In the genomic region with DNA sequence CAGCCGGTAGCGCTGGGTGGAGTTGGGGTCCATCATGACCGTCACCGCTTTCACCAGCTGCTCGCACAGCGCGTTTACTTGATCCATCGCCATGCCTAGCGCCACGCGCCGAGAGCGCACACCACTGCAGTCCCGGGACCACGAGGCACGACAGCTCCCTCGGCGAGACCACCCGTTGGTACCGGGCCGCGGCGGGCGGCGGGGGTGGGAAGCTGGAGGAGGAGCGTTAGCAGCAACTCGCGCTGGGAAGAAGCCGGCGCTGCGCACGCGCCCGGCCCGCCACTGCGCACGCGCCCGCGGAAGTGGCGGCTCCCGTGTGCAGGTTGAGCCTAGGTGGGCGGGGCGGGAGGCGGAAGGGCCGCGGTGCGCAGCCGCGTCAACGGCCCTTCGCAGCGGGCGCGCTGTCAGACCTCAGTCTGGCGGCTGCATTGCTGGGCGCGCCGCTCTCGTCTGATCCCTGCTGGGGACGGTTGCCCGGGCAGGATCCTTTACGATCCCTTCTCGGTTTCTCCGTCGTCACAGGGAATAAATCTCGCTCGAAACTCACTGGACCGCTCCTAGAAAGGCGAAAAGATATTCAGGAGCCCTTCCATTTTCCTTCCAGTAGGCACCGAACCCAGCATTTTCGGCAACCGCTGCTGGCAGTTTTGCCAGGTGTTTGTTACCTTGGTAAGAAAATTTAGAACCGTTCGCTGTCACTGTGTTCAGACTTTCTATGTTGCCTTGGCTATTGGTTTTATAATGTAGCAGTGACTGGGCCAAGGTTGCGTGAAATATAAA, we compare ENCODE assay signal across 1 cellular context.
A peak's percentile ranks its signal among the peaks of the same experiment; 100 is the strongest.
TF ChIP-seq lines count a peak whose summit lies in the region.

TSS of gene POLH (plus strand) at position 414 of the 780 bp plus-strand sequence. CDS start 6,135 bp downstream, outside the sequence.
TSS of gene XPO5 (minus strand) at position 267 of the 780 bp plus-strand sequence. CDS start at position 93, 174 bp downstream.

TF ChIP-seq in K562, 482 proteins besides CTCF, POLR2A, EP300 and RAD21 (continued from another document and continues in another):
- peak; percentile 87; the same call in 1 of the 2 replicates for TF ChIP-seq POLR2AphosphoS2 (IDR thresholded peaks at IDR 0.05; ENCODE audit: low read length)
- TF ChIP-seq ZNF174 (CRISPR knock-in tag; IDR thresholded peaks at IDR 0.05) = no peak
- TF ChIP-seq, protein P1, sequence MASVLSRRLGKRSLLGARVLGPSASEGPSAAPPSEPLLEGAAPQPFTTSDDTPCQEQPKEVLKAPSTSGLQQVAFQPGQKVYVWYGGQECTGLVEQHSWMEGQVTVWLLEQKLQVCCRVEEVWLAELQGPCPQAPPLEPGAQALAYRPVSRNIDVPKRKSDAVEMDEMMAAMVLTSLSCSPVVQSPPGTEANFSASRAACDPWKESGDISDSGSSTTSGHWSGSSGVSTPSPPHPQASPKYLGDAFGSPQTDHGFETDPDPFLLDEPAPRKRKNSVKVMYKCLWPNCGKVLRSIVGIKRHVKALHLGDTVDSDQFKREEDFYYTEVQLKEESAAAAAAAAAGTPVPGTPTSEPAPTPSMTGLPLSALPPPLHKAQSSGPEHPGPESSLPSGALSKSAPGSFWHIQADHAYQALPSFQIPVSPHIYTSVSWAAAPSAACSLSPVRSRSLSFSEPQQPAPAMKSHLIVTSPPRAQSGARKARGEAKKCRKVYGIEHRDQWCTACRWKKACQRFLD (CRISPR knock-in tag; IDR thresholded peaks at IDR 0.05) = peak; percentile 87
- TF ChIP-seq, protein P2, sequence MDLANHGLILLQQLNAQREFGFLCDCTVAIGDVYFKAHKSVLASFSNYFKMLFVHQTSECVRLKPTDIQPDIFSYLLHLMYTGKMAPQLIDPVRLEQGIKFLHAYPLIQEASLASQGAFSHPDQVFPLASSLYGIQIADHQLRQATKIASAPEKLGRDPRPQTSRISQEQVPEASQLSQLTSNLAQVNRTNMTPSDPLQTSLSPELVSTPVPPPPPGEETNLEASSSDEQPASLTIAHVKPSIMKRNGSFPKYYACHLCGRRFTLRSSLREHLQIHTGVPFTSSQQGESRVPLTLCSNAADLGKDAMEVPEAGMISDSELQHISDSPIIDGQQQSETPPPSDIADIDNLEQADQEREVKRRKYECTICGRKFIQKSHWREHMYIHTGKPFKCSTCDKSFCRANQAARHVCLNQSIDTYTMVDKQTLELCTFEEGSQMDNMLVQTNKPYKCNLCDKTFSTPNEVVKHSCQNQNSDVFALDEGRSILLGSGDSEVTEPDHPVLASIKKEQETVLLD (IDR thresholded peaks at IDR 0.05) = peak; percentile 93
- no peak for TF ChIP-seq ZNF583 (CRISPR knock-in tag; IDR thresholded peaks at IDR 0.05)
- peak; percentile 99 for TF ChIP-seq CTBP1 (IDR thresholded peaks at IDR 0.05; ENCODE audit: borderline replicate concordance)
- TF ChIP-seq EWSR1 (IDR thresholded peaks at IDR 0.05; ENCODE audit: borderline replicate concordance, low read depth, partially characterized antibody) = no peak
- TF ChIP-seq NFE2 (IDR thresholded peaks at IDR 0.05; ENCODE audit: low read depth) = peak; percentile 23; the same call in 1 of the 2 replicates
- TF ChIP-seq HNRNPLL (IDR thresholded peaks at IDR 0.05; ENCODE audit: low read depth, low read length, poor library complexity, severe bottlenecking) = peak; percentile 86
- no peak for TF ChIP-seq FOXK2 (conservative IDR thresholded peaks at IDR 0.05 in 1 of 2, IDR thresholded peaks at IDR 0.05 in 1 of 2; ENCODE audit: low read depth in 2 of 2)
- TF ChIP-seq SIX5 (IDR thresholded peaks at IDR 0.05; ENCODE audit: borderline replicate concordance in 1 of 2, insufficient read depth in 1 of 2, low read depth in 1 of 2, low read length in 2 of 2) = 0 out of 4 replicates have a peak, but pooled peaks of 1 of the 2 experiments have one; percentile 12
- peak; percentile 92 for TF ChIP-seq EGR1 (conservative IDR thresholded peaks at IDR 0.05)
- peak; percentile 71 for TF ChIP-seq ZNF609 (CRISPR knock-in tag; IDR thresholded peaks at IDR 0.05; ENCODE audit: borderline replicate concordance)
- TF ChIP-seq NR1H2 (CRISPR knock-in tag; IDR thresholded peaks at IDR 0.05) = no peak
- TF ChIP-seq ZKSCAN3 (CRISPR knock-in tag; IDR thresholded peaks at IDR 0.05) = no peak
- TF ChIP-seq NCOA6 (IDR thresholded peaks at IDR 0.05) = no peak
- TF ChIP-seq CHD1 (IDR thresholded peaks at IDR 0.05; ENCODE audit: low read length) = peak; percentile 79
- TF ChIP-seq CCAR2 (IDR thresholded peaks at IDR 0.05; ENCODE audit: low read depth, low read length) = no peak
- TF ChIP-seq, protein P3, sequence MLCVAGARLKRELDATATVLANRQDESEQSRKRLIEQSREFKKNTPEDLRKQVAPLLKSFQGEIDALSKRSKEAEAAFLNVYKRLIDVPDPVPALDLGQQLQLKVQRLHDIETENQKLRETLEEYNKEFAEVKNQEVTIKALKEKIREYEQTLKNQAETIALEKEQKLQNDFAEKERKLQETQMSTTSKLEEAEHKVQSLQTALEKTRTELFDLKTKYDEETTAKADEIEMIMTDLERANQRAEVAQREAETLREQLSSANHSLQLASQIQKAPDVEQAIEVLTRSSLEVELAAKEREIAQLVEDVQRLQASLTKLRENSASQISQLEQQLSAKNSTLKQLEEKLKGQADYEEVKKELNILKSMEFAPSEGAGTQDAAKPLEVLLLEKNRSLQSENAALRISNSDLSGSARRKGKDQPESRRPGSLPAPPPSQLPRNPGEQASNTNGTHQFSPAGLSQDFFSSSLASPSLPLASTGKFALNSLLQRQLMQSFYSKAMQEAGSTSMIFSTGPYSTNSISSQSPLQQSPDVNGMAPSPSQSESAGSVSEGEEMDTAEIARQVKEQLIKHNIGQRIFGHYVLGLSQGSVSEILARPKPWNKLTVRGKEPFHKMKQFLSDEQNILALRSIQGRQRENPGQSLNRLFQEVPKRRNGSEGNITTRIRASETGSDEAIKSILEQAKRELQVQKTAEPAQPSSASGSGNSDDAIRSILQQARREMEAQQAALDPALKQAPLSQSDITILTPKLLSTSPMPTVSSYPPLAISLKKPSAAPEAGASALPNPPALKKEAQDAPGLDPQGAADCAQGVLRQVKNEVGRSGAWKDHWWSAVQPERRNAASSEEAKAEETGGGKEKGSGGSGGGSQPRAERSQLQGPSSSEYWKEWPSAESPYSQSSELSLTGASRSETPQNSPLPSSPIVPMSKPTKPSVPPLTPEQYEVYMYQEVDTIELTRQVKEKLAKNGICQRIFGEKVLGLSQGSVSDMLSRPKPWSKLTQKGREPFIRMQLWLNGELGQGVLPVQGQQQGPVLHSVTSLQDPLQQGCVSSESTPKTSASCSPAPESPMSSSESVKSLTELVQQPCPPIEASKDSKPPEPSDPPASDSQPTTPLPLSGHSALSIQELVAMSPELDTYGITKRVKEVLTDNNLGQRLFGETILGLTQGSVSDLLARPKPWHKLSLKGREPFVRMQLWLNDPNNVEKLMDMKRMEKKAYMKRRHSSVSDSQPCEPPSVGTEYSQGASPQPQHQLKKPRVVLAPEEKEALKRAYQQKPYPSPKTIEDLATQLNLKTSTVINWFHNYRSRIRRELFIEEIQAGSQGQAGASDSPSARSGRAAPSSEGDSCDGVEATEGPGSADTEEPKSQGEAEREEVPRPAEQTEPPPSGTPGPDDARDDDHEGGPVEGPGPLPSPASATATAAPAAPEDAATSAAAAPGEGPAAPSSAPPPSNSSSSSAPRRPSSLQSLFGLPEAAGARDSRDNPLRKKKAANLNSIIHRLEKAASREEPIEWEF (CRISPR knock-in tag; IDR thresholded peaks at IDR 0.05) = no peak
- peak; percentile 90 for TF ChIP-seq MTA3 (IDR thresholded peaks at IDR 0.05; ENCODE audit: borderline replicate concordance)
- peak; percentile 94 for TF ChIP-seq PHF8 (IDR thresholded peaks at IDR 0.05; ENCODE audit: borderline replicate concordance, low read length)
- TF ChIP-seq ZC3H11A (IDR thresholded peaks at IDR 0.05; ENCODE audit: low read depth, low read length) = no peak
- peak; percentile 72 for TF ChIP-seq SP1 (CRISPR knock-in tag; IDR thresholded peaks at IDR 0.05)
- TF ChIP-seq, protein P4, sequence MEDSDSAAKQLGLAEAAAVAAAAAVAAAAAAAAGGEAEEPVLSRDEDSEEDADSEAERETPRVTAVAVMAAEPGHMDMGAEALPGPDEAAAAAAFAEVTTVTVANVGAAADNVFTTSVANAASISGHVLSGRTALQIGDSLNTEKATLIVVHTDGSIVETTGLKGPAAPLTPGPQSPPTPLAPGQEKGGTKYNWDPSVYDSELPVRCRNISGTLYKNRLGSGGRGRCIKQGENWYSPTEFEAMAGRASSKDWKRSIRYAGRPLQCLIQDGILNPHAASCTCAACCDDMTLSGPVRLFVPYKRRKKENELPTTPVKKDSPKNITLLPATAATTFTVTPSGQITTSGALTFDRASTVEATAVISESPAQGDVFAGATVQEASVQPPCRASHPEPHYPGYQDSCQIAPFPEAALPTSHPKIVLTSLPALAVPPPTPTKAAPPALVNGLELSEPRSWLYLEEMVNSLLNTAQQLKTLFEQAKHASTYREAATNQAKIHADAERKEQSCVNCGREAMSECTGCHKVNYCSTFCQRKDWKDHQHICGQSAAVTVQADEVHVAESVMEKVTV (CRISPR knock-in tag; IDR thresholded peaks at IDR 0.05) = no peak
- TF ChIP-seq HNRNPK (IDR thresholded peaks at IDR 0.05; ENCODE audit: low read depth, low read length, poor library complexity, severe bottlenecking) = no peak
- TF ChIP-seq NFIC (IDR thresholded peaks at IDR 0.05) = peak; percentile 38; the same call in 1 of the 2 replicates
- no peak for TF ChIP-seq SMAD1 (IDR thresholded peaks at IDR 0.05; ENCODE audit: low read depth, low read length, partially characterized antibody)
- TF ChIP-seq ID3 (CRISPR knock-in tag; IDR thresholded peaks at IDR 0.05) = no peak
- 0 out of 2 replicates have a peak, but pooled peaks have one; percentile 9 for TF ChIP-seq ID3 (tag; IDR thresholded peaks at IDR 0.05)
- TF ChIP-seq MED1 (CRISPR knock-in tag; IDR thresholded peaks at IDR 0.05; ENCODE audit: borderline replicate concordance) = no peak
- peak; percentile 96 for TF ChIP-seq RBFOX2 (IDR thresholded peaks at IDR 0.05; ENCODE audit: low read depth, low read length)
- peak; percentile 95 for TF ChIP-seq TFAP4 (CRISPR knock-in tag; IDR thresholded peaks at IDR 0.05; ENCODE audit: borderline replicate concordance)
- no peak for TF ChIP-seq HDAC8 (tag; IDR thresholded peaks at IDR 0.05)
- TF ChIP-seq, protein P5, sequence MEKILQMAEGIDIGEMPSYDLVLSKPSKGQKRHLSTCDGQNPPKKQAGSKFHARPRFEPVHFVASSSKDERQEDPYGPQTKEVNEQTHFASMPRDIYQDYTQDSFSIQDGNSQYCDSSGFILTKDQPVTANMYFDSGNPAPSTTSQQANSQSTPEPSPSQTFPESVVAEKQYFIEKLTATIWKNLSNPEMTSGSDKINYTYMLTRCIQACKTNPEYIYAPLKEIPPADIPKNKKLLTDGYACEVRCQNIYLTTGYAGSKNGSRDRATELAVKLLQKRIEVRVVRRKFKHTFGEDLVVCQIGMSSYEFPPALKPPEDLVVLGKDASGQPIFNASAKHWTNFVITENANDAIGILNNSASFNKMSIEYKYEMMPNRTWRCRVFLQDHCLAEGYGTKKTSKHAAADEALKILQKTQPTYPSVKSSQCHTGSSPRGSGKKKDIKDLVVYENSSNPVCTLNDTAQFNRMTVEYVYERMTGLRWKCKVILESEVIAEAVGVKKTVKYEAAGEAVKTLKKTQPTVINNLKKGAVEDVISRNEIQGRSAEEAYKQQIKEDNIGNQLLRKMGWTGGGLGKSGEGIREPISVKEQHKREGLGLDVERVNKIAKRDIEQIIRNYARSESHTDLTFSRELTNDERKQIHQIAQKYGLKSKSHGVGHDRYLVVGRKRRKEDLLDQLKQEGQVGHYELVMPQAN (IDR thresholded peaks at IDR 0.05; ENCODE audit: borderline replicate concordance) = peak; percentile 81
- TF ChIP-seq CBX8 (IDR thresholded peaks at IDR 0.05; ENCODE audit: borderline replicate concordance, extremely low read depth, low read depth, low read length, poor library complexity, severe bottlenecking) = no peak
- no peak for TF ChIP-seq SIRT6 (IDR thresholded peaks at IDR 0.05; ENCODE audit: low read depth, low read length)
- TF ChIP-seq CBX3 (IDR thresholded peaks at IDR 0.05; ENCODE audit: borderline replicate concordance in 1 of 2, low read length in 2 of 2) = peak in 1 of 2 experiments; percentile 79; a peak in 1 of 3 replicates
- peak; percentile 100 for TF ChIP-seq NRF1 (conservative IDR thresholded peaks at IDR 0.05 in 1 of 2, IDR thresholded peaks at IDR 0.05 in 1 of 2)
- TF ChIP-seq RNF2 (IDR thresholded peaks at IDR 0.05) = no peak
- TF ChIP-seq KLF6 (CRISPR knock-in tag; IDR thresholded peaks at IDR 0.05; ENCODE audit: borderline replicate concordance) = 0 out of 2 replicates have a peak, but pooled peaks have one; percentile 23
